ENCODE assay signal across 8 cellular contexts in genomic region chr9:122122903-122123632, GRCh38. TPM values are rescaled to one million over a fixed set of nuclear protein-coding genes. Genes with fewer than 3 reads are reported as not detected.
DNase-seq lines count a peak whose midpoint lies in the region; ATAC-seq and TF ChIP-seq lines count a peak whose summit lies in the region.

No MANE protein-coding gene starts in this region.

- H3K27me3 Mint-ChIP-seq in naive B cell, result peaks cover 29 to 59% (median 43%) of the 10 kb centered on the region in 3 donors

- peak; percentile 84 for TF ChIP-seq CTCF in HEK293 (tag by site-specific recombination; IDR thresholded peaks at IDR 0.05)

- no peak overlapping the region for H3K27ac ChIP-seq in HEK293 (ENCODE audit: extremely low read depth, low read depth, low read length)

- H3K4me1 ChIP-seq in HEK293 (ENCODE audit: control insufficient read depth, insufficient read depth, low read length), result no peaks in the 10 kb centered on the region

- H3K9me3 ChIP-seq in HEK293 (ENCODE audit: control insufficient read depth, insufficient read depth, low read depth, low read length), result no peaks in the 10 kb centered on the region

- peak; percentile 61 for DNase-seq in COR-L47 (lab: John Stamatoyannopoulos, UW)
- peak; percentile 31 for DNase-seq in NCI-H748 treated with DMSO at 0.1 percent for 48 hours (lab: John Stamatoyannopoulos, UW)
- DNase-seq in activated CD8-positive, alpha-beta memory T cell treated with anti-CD3 and anti-CD28 coated beads for 4 hours (ENCODE audit: low read depth in 2 of 2), result peak; percentile 41 to 43
- peak; percentile 73 for DNase-seq in epidermal melanocyte (ENCODE audit: insufficient read length, low spot score)
- peak; percentile 44 for DNase-seq in naive B cell
- DNase-seq in stimulated activated CD8-positive, alpha-beta memory T cell treated with anti-CD3 and anti-CD28 coated beads, Interleukin-7, amount 100 ng/mL, for 24 hours (ENCODE audit: low read depth), result peak; percentile 57
- no peak for DNase-seq in amniotic stem cell (lab: John Stamatoyannopoulos, UW)

- POLR2A ChIA-PET in HEK293 (lab: Yijun Ruan, JAX), result interaction anchor here (1.4 kb wide), 1 partner anchor 24 kb away, joined by 3 read pairs; no protein-coding TSS in a partner anchor

- peaks cover 0 to 3% (median 0%) of the 10 kb centered on the region in 7 donors for H3K9me3 Mint-ChIP-seq in naive B cell

- no peaks in the 10 kb centered on the region for H3K36me3 ChIP-seq in HEK293 (ENCODE audit: control insufficient read depth in 2 of 2, insufficient read depth in 1 of 2, low read length in 2 of 2)

- H3K4me3 Mint-ChIP-seq in naive B cell, result no peak overlapping the region

- no peaks in the 10 kb centered on the region for H3K36me3 Mint-ChIP-seq in naive B cell

- H3K4me3 ChIP-seq in HEK293 (ENCODE audit: low read depth, low read length), result no peak overlapping the region

- peak overlapping the region in 1 of 6 donors; percentile 69 for H3K27ac Mint-ChIP-seq in naive B cell

- ATAC-seq in naive B cell (ENCODE audit: low read depth in 2 of 2), result peak; percentile 37 to 38

- H3K4me1 Mint-ChIP-seq in naive B cell, result peaks cover 10 to 29% (median 21%) of the 10 kb centered on the region in 3 donors

- CTCF ChIA-PET in HEK293 (lab: Yijun Ruan, JAX), result interaction anchor here (0.5 to 12.1 kb wide), 55 partner anchors 9 to 929 kb away, joined by 3 to 473 read pairs (median 4); partner anchors contain the start of genes LHX6, MORN5, NDUFA8 and TTLL11

TF ChIP-seq in HEK293, 187 proteins besides CTCF, POLR2A, EP300 and RAD21:
- TF ChIP-seq IKZF3 (tag by site-specific recombination; IDR thresholded peaks at IDR 0.05) (no peak), ZNF654 (tag by site-specific recombination; IDR thresholded peaks at IDR 0.05; ENCODE audit: low read depth) (peak; percentile 54), ZNF610 (tag by site-specific recombination; IDR thresholded peaks at IDR 0.05; ENCODE audit: borderline replicate concordance) (no peak), ZNF768 (tag by site-specific recombination; IDR thresholded peaks at IDR 0.05) (peak; percentile 68; the same call in 1 of the 2 replicates), KLF16 (tag by site-specific recombination; IDR thresholded peaks at IDR 0.05) (no peak), ZNF596 (tag by site-specific recombination; IDR thresholded peaks at IDR 0.05) (0 out of 2 replicates have a peak, but pooled peaks have one; percentile 4)

RNA-seq across cellular contexts. Expression of gene TTLL11, which starts 30.0 kb away (rescaled TPM):
- 10 to 100 TPM in 1 of 6 donors, 1 to 10 TPM in 5; 3.3 to 10.9 (median 5.1) TPM for polyA plus RNA-seq in naive B cell (ENCODE audit: low read depth in 6 of 6)

RNA-seq across cellular contexts. Expression of gene NDUFA8, which starts 36.5 kb away (rescaled TPM):
- 10 to 100 TPM; 40.4 to 80.5 (median 68.1) TPM for polyA plus RNA-seq in naive B cell (ENCODE audit: low read depth in 6 of 6)

RNA-seq across cellular contexts. Expression of gene MORN5, which starts 36.6 kb away (rescaled TPM):
- polyA plus RNA-seq in naive B cell (ENCODE audit: low read depth in 6 of 6), result not detected
